Comparison of ENCODE assay signal across 14 cellular contexts in genomic region chr2:149989447-149990063, GRCh38.
DNase-seq lines count a peak whose midpoint lies in the region; ATAC-seq and TF ChIP-seq lines count a peak whose summit lies in the region.
"Had no signal": no experiment of that assay in that cellular context is flagged by ENCODE, and none has a peak within 500 bp of the region (broad histone marks: within the 10 kb centered on the region; RNA-seq: fewer than 3 reads in every experiment).

No MANE protein-coding gene starts in this region.

- H3K36me3 Mint-ChIP-seq in chondrocyte (ENCODE audit: low read depth) = no peaks in the 10 kb centered on the region
- no peaks in the 10 kb centered on the region for H3K36me3 Mint-ChIP-seq in endodermal cell (ENCODE audit: low read depth)
- no peaks in the 10 kb centered on the region for H3K36me3 Mint-ChIP-seq in type B pancreatic cell
- H3K36me3 Mint-ChIP-seq: stimulated activated memory B cell treated with anti-CD40 and anti-IgM and Interleukin-4, amounts not matched to agents 10 μg/mL and 1 μg/mL and 100 μg/mL, for 72 hours had no signal

- no peak overlapping the region for H3K4me3 ChIP-seq in LNCaP clone FGC (ENCODE audit: low read depth, low read length)
- no peak overlapping the region for H3K4me3 ChIP-seq in lower lobe of right lung
- no peak overlapping the region for H3K4me3 ChIP-seq in endodermal cell (ENCODE audit: low read length)
- H3K4me3 ChIP-seq: BLaER1 treated with 17β-estradiol and CSF1 and Interleukin-3, amounts not matched to agents 10 nM and 100 nM had no signal

- peaks cover 4% of the 10 kb centered on the region for H3K4me1 ChIP-seq in lower lobe of right lung
- no peaks in the 10 kb centered on the region for H3K4me1 ChIP-seq in endodermal cell (ENCODE audit: control insufficient read depth, insufficient read depth, low read length)

- H3K36me3 ChIP-seq in lower lobe of right lung (no peaks in the 10 kb centered on the region), endodermal cell (ENCODE audit: control insufficient read depth, insufficient read depth, low read length) (no peaks in the 10 kb centered on the region)
- H3K36me3 ChIP-seq: BLaER1 treated with 17β-estradiol and CSF1 and Interleukin-3, amounts not matched to agents 10 nM and 100 nM had no signal

- intact Hi-C loops in lower lobe of right lung (cut with DNase I) = no loop called here

- H3K27ac ChIP-seq in lower lobe of right lung = no peak overlapping the region
- H3K27ac ChIP-seq in endodermal cell (ENCODE audit: low read depth, low read length) = no peak overlapping the region
- H3K27ac ChIP-seq: BLaER1 treated with 17β-estradiol and CSF1 and Interleukin-3, amounts not matched to agents 10 nM and 100 nM had no signal

- peak; percentile 18 for DNase-seq in AG08396 (ENCODE audit: low spot score)
- DNase-seq in LNCaP clone FGC (ENCODE audit: low read depth) = peak; percentile 63
- no peak for DNase-seq in chondrocyte (ENCODE audit: low spot score)
- no peak for DNase-seq in lower lobe of right lung
- no peak for DNase-seq in endodermal cell
- no peak for DNase-seq in type B pancreatic cell (ENCODE audit: extremely low spot score, unreplicated experiment)
- DNase-seq: activated CD4-positive, alpha-beta T cell treated with anti-CD3 and anti-CD28 coated beads for 48 hours; effector CD8-positive, alpha-beta T cell; nephron progenitor cell; SHP77 treated with DMSO at 0.1 percent for 48 hours had no signal

- no peak overlapping the region for H3K9ac ChIP-seq in endodermal cell (ENCODE audit: extremely low read depth, low read length, poor library complexity, severe bottlenecking)
- H3K9ac ChIP-seq: BLaER1 treated with 17β-estradiol and CSF1 and Interleukin-3, amounts not matched to agents 10 nM and 100 nM had no signal

- H3K27ac Mint-ChIP-seq in chondrocyte (ENCODE audit: unreplicated experiment) (peak overlapping the region; percentile 42), endodermal cell (no peak overlapping the region), type B pancreatic cell (no peak overlapping the region)
- H3K27ac Mint-ChIP-seq: nephron progenitor cell; stimulated activated memory B cell treated with anti-CD40 and anti-IgM and Interleukin-4, amounts not matched to agents 10 μg/mL and 1 μg/mL and 100 μg/mL, for 72 hours had no signal

- ATAC-seq in lower lobe of right lung = peak; percentile 17 to 68
- no peak for ATAC-seq in GM18517 (IDR thresholded peaks at IDR 0.05; ENCODE audit: unreplicated experiment)
- ATAC-seq in HG02938 (IDR thresholded peaks at IDR 0.05; ENCODE audit: unreplicated experiment) = no peak
- ATAC-seq: stimulated activated memory B cell treated with anti-CD40 and anti-IgM and Interleukin-4, amounts not matched to agents 10 μg/mL and 1 μg/mL and 100 μg/mL, for 72 hours had no signal

- H3K27me3 Mint-ChIP-seq in chondrocyte (ENCODE audit: low read depth) = no peaks in the 10 kb centered on the region
- H3K27me3 Mint-ChIP-seq in endodermal cell (ENCODE audit: insufficient read depth) = no peaks in the 10 kb centered on the region
- H3K27me3 Mint-ChIP-seq in type B pancreatic cell = no peaks in the 10 kb centered on the region
- H3K27me3 Mint-ChIP-seq: stimulated activated memory B cell treated with anti-CD40 and anti-IgM and Interleukin-4, amounts not matched to agents 10 μg/mL and 1 μg/mL and 100 μg/mL, for 72 hours had no signal

- H3K4me3 Mint-ChIP-seq in chondrocyte (ENCODE audit: unreplicated experiment) = no peak overlapping the region
- H3K4me3 Mint-ChIP-seq in endodermal cell = no peak overlapping the region
- no peak overlapping the region for H3K4me3 Mint-ChIP-seq in type B pancreatic cell
- H3K4me3 Mint-ChIP-seq: nephron progenitor cell; stimulated activated memory B cell treated with anti-CD40 and anti-IgM and Interleukin-4, amounts not matched to agents 10 μg/mL and 1 μg/mL and 100 μg/mL, for 72 hours had no signal

- H3K4me1 Mint-ChIP-seq in chondrocyte (ENCODE audit: low read depth) = peaks cover 49% of the 10 kb centered on the region
- H3K4me1 Mint-ChIP-seq in endodermal cell = peaks cover 3% of the 10 kb centered on the region
- peaks cover 13% of the 10 kb centered on the region for H3K4me1 Mint-ChIP-seq in type B pancreatic cell (ENCODE audit: unreplicated experiment)
- H3K4me1 Mint-ChIP-seq: stimulated activated memory B cell treated with anti-CD40 and anti-IgM and Interleukin-4, amounts not matched to agents 10 μg/mL and 1 μg/mL and 100 μg/mL, for 72 hours had no signal

- TF ChIP-seq CTCF in LNCaP clone FGC (IDR thresholded peaks at IDR 0.05; ENCODE audit: control insufficient read depth, extremely low read depth, insufficient read depth) (no peak), chondrocyte (IDR thresholded peaks at IDR 0.05) (no peak), lower lobe of right lung (IDR thresholded peaks at IDR 0.05) (no peak), endodermal cell (conservative IDR thresholded peaks at IDR 0.05) (no peak), type B pancreatic cell (conservative IDR thresholded peaks at IDR 0.05) (no peak)

- no peaks in the 10 kb centered on the region for H3K27me3 ChIP-seq in lower lobe of right lung (ENCODE audit: low read depth)
- no peaks in the 10 kb centered on the region for H3K27me3 ChIP-seq in endodermal cell (ENCODE audit: control insufficient read depth, insufficient read depth, low read length, poor library complexity, severe bottlenecking)
- H3K27me3 ChIP-seq: BLaER1 treated with 17β-estradiol and CSF1 and Interleukin-3, amounts not matched to agents 10 nM and 100 nM had no signal

- no peaks in the 10 kb centered on the region for H3K9me3 ChIP-seq in lower lobe of right lung
- no peaks in the 10 kb centered on the region for H3K9me3 ChIP-seq in endodermal cell (ENCODE audit: control insufficient read depth, low read length)
- H3K9me3 ChIP-seq: BLaER1 treated with 17β-estradiol and CSF1 and Interleukin-3, amounts not matched to agents 10 nM and 100 nM had no signal

- H3K9me3 Mint-ChIP-seq in chondrocyte (ENCODE audit: low read depth) (no peaks in the 10 kb centered on the region), endodermal cell (no peaks in the 10 kb centered on the region), type B pancreatic cell (peaks cover 5% of the 10 kb centered on the region)
- H3K9me3 Mint-ChIP-seq: nephron progenitor cell; stimulated activated memory B cell treated with anti-CD40 and anti-IgM and Interleukin-4, amounts not matched to agents 10 μg/mL and 1 μg/mL and 100 μg/mL, for 72 hours had no signal

- 95 to 100% methylated on average over 2 of the region's 2 CpGs for WGBS in endodermal cell (ENCODE audit: insufficient coverage in 1 of 2, insufficient read length in 1 of 2), 2 experiments

Comparison
In these comparisons a context has a peak if more than half of its experiments do, and no peak if none do; other contexts are left out.
1. DNase-seq: peak in AG08396 (single experiment) and LNCaP clone FGC (single experiment); none in chondrocyte (single experiment), lower lobe of right lung (single experiment), endodermal cell (single experiment) and type B pancreatic cell (single experiment).
2. ATAC-seq: peak in lower lobe of right lung (2 of 2); none in GM18517 (single experiment) and HG02938 (single experiment).